Comparison of ENCODE assay signal across 8 cellular contexts in the genomic region with DNA sequence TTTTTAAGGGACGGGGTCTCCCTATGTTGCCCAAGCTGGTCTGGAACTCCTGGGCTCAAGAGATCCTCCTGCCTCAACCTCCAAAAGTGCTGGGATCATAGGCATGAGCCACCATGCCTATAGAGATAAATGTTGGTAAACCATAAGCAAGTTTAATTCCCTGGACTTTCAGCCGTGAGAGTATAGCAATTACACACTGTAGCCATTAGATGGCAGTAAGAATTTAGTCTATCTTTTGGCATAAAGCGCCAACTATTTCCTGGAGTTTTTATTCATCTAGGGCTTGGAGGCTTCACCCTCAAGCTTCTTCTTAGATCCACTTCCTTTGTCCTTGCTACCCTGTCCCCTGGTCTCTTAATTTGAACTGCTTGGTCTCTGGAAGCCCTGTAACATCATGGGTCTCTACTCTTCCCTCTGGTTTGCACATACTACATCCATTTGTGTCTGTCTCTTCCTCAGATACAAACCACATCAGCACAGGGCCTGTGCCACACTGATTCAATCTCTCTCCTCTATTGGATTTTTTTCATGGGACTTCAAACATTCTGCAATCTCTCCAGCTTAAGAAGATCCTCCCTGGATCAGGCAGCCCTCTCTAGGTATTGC. TPM values are rescaled to one million over a fixed set of nuclear protein-coding genes. Genes with fewer than 3 reads are reported as not detected.
DNase-seq lines count a peak whose midpoint lies in the region; ATAC-seq and TF ChIP-seq lines count a peak whose summit lies in the region.

No MANE protein-coding gene starts in this region.

- peak overlapping the region; percentile 96; the same call in 1 of the 2 replicates for H3K14ac ChIP-seq in IMR-90 (replicated peaks; ENCODE audit: low read depth, low read length)

- in situ Hi-C loops in IMR-90 (cut with MboI; ENCODE audit: low sequenced_read_pairs), result loop anchor here (5.0 to 25.0 kb wide), 3 partner anchors 99 to 331 kb away; no protein-coding TSS in a partner anchor

- H3K56ac ChIP-seq in IMR-90 (ENCODE audit: extremely low read depth, insufficient read depth, low read length), result peak overlapping the region; percentile 72

- H3K9me3 ChIP-seq in IMR-90 (ENCODE audit: control insufficient read depth, insufficient read depth, low read length) (no peaks in the 10 kb centered on the region), endodermal cell (ENCODE audit: control insufficient read depth, low read length) (no peaks in the 10 kb centered on the region), mucosa of rectum (ENCODE audit: control insufficient read depth in 2 of 2, low read length in 2 of 2) (no peaks in the 10 kb centered on the region)

- dilution Hi-C loops in IMR-90 (cut with HindIII; ENCODE audit: low sequenced_read_pairs, unreplicated experiment), result no loop called here

- H3K9ac ChIP-seq in IMR-90 (ENCODE audit: low read depth, low read length) (peak overlapping the region; percentile 81), endodermal cell (ENCODE audit: extremely low read depth, low read length, poor library complexity, severe bottlenecking) (no peak overlapping the region), mucosa of rectum (ENCODE audit: low read depth in 1 of 2, low read length in 2 of 2) (peak overlapping the region in 1 of 2 donors; percentile 35)

- peak overlapping the region; percentile 93 for H4K91ac ChIP-seq in IMR-90 (ENCODE audit: insufficient read depth, low read depth, low read length)

- no peaks in the 10 kb centered on the region for H3K36me3 Mint-ChIP-seq in activated naive CD8-positive, alpha-beta T cell treated with anti-CD3 and anti-CD28 coated beads, Interleukin-2, amount 50 U/mL, for 24 hours (ENCODE audit: low read depth)
- H3K36me3 Mint-ChIP-seq in activated naive CD8-positive, alpha-beta T cell treated with anti-CD3 and anti-CD28 coated beads for 36 hours, result no peaks in the 10 kb centered on the region
- H3K36me3 Mint-ChIP-seq in endodermal cell (ENCODE audit: low read depth), result peaks cover 26% of the 10 kb centered on the region
- no peaks in the 10 kb centered on the region for H3K36me3 Mint-ChIP-seq in T-helper 2 cell treated with Interferon-gamma antibody and Interleukin-4, amounts not matched to agents 5 μg/mL and 100 μg/mL, for 36 hours (ENCODE audit: low read depth)

- no peaks in the 10 kb centered on the region for H4K20me1 ChIP-seq in IMR-90 (ENCODE audit: insufficient read depth, low read length)

- H3K27ac ChIP-seq in IMR-90 (ENCODE audit: insufficient read depth, low read length) (peak overlapping the region; percentile 55; the same call in 1 of the 2 replicates), endodermal cell (ENCODE audit: low read depth, low read length) (no peak overlapping the region), mucosa of rectum (ENCODE audit: low read depth in 2 of 2, low read length in 2 of 2) (peak overlapping the region; percentile 61 to 75)

- no peaks in the 10 kb centered on the region for H3K27me3 Mint-ChIP-seq in activated naive CD8-positive, alpha-beta T cell treated with anti-CD3 and anti-CD28 coated beads, Interleukin-2, amount 50 U/mL, for 24 hours
- H3K27me3 Mint-ChIP-seq in activated naive CD8-positive, alpha-beta T cell treated with anti-CD3 and anti-CD28 coated beads for 36 hours, result peaks cover 3% of the 10 kb centered on the region
- no peaks in the 10 kb centered on the region for H3K27me3 Mint-ChIP-seq in endodermal cell (ENCODE audit: insufficient read depth)
- peaks cover 5% of the 10 kb centered on the region for H3K27me3 Mint-ChIP-seq in T-helper 2 cell treated with Interferon-gamma antibody and Interleukin-4, amounts not matched to agents 5 μg/mL and 100 μg/mL, for 36 hours (ENCODE audit: low read depth)

- peak overlapping the region; percentile 96 to 100 for H4K8ac ChIP-seq in IMR-90 (ENCODE audit: low read depth in 2 of 2, low read length in 2 of 2)

- H2BK5ac ChIP-seq in IMR-90 (ENCODE audit: low read depth, low read length, poor library complexity, severe bottlenecking), result peak overlapping the region; percentile 87

- no peaks in the 10 kb centered on the region for H3K79me1 ChIP-seq in IMR-90 (ENCODE audit: low read depth in 1 of 2, low read length in 2 of 2)

- H3K23ac ChIP-seq in IMR-90 (ENCODE audit: low read depth, low read length), result peak overlapping the region; percentile 87

- H3K4me1 Mint-ChIP-seq in activated naive CD8-positive, alpha-beta T cell treated with anti-CD3 and anti-CD28 coated beads, Interleukin-2, amount 50 U/mL, for 24 hours, result peaks cover 5% of the 10 kb centered on the region
- no peaks in the 10 kb centered on the region for H3K4me1 Mint-ChIP-seq in activated naive CD8-positive, alpha-beta T cell treated with anti-CD3 and anti-CD28 coated beads for 36 hours
- peaks cover 33% of the 10 kb centered on the region for H3K4me1 Mint-ChIP-seq in endodermal cell
- H3K4me1 Mint-ChIP-seq in T-helper 2 cell treated with Interferon-gamma antibody and Interleukin-4, amounts not matched to agents 5 μg/mL and 100 μg/mL, for 36 hours (ENCODE audit: low read depth), result peaks cover 3% of the 10 kb centered on the region

- peak; percentile 73 for TF ChIP-seq RAD21 in IMR-90 (IDR thresholded peaks at IDR 0.05; ENCODE audit: low read length)

- CTCF ChIA-PET in IMR-90 (lab: Yijun Ruan, JAX), result interaction anchor here (0.6 to 4.7 kb wide), 13 partner anchors 8 to 108 kb away, joined by 3 to 51 read pairs (median 4); a partner anchor contains a TSS

- H2BK20ac ChIP-seq in IMR-90 (ENCODE audit: low read depth, low read length), result peak overlapping the region; percentile 98

- intact Hi-C loops in IMR-90 (cut with micrococcal nuclease), result loop anchor here (1.0 to 10.0 kb wide), 4 partner anchors 74 to 318 kb away; a partner anchor contains a TSS

- H3K4me3 ChIP-seq in IMR-90 (ENCODE audit: insufficient read depth, low read depth, low read length) (no peak overlapping the region), endodermal cell (ENCODE audit: low read length) (no peak overlapping the region), mucosa of rectum (ENCODE audit: low read length in 2 of 2) (peak overlapping the region in 1 of 2 donors; percentile 16)

- TF ChIP-seq CTCF in IMR-90 (conservative IDR thresholded peaks at IDR 0.05; ENCODE audit: low read depth, low read length) (peak; percentile 77), endodermal cell (conservative IDR thresholded peaks at IDR 0.05) (peak; percentile 82)

- no peak overlapping the region; the same call in 1 of the 2 replicates for H3K4me2 ChIP-seq in IMR-90 (ENCODE audit: low read depth, low read length)

- H3K36me3 ChIP-seq in IMR-90 (ENCODE audit: control insufficient read depth, insufficient read depth, low read length), result no peaks in the 10 kb centered on the region
- peaks cover 29% of the 10 kb centered on the region for H3K36me3 ChIP-seq in endodermal cell (ENCODE audit: control insufficient read depth, insufficient read depth, low read length)
- H3K36me3 ChIP-seq in mucosa of rectum (ENCODE audit: control insufficient read depth in 2 of 2, insufficient read depth in 2 of 2, low read length in 2 of 2), result no peaks in the 10 kb centered on the region

- H2AK9ac ChIP-seq in IMR-90 (replicated peaks; ENCODE audit: low read depth, low read length, poor library complexity), result no peak overlapping the region

- peak overlapping the region; percentile 84; the same call in 2 of the 3 replicates for H2BK15ac ChIP-seq in IMR-90 (ENCODE audit: low read depth, low read length)

- peak overlapping the region; percentile 99 for H3K4ac ChIP-seq in IMR-90 (ENCODE audit: low read depth, low read length)

- H3K9me1 ChIP-seq in IMR-90 (ENCODE audit: insufficient read depth, low read length), result no peaks in the 10 kb centered on the region

- no peak for TF ChIP-seq POLR2A in IMR-90 (IDR thresholded peaks at IDR 0.05; ENCODE audit: low read depth, low read length)

- H2BK120ac ChIP-seq in IMR-90 (ENCODE audit: low read depth, low read length), result peak overlapping the region; percentile 99

- no peak for DNase-seq in activated naive CD8-positive, alpha-beta T cell treated with anti-CD3 and anti-CD28 coated beads, Interleukin-2, amount 50 U/mL, for 24 hours
- DNase-seq in activated naive CD8-positive, alpha-beta T cell treated with anti-CD3 and anti-CD28 coated beads for 36 hours, result no peak
- DNase-seq in IMR-90 (peak; percentile 74), RPMI8226 (peak; percentile 42), endodermal cell (no peak)
- no peak for DNase-seq in T-helper 2 cell treated with Interferon-gamma antibody and Interleukin-4, amounts not matched to agents 5 μg/mL and 100 μg/mL, for 36 hours (ENCODE audit: low spot score)

- peak overlapping the region; percentile 85 for H2AFZ ChIP-seq in IMR-90 (replicated peaks; ENCODE audit: low read length, poor library complexity)

- no peaks in the 10 kb centered on the region for H3K9me3 Mint-ChIP-seq in activated naive CD8-positive, alpha-beta T cell treated with anti-CD3 and anti-CD28 coated beads, Interleukin-2, amount 50 U/mL, for 24 hours
- H3K9me3 Mint-ChIP-seq in activated naive CD8-positive, alpha-beta T cell treated with anti-CD3 and anti-CD28 coated beads for 36 hours, result no peaks in the 10 kb centered on the region
- no peaks in the 10 kb centered on the region for H3K9me3 Mint-ChIP-seq in endodermal cell
- no peaks in the 10 kb centered on the region for H3K9me3 Mint-ChIP-seq in T-helper 2 cell treated with Interferon-gamma antibody and Interleukin-4, amounts not matched to agents 5 μg/mL and 100 μg/mL, for 36 hours

- H3K4me3 Mint-ChIP-seq in activated naive CD8-positive, alpha-beta T cell treated with anti-CD3 and anti-CD28 coated beads, Interleukin-2, amount 50 U/mL, for 24 hours, result no peak overlapping the region
- no peak overlapping the region for H3K4me3 Mint-ChIP-seq in activated naive CD8-positive, alpha-beta T cell treated with anti-CD3 and anti-CD28 coated beads for 36 hours
- no peak overlapping the region for H3K4me3 Mint-ChIP-seq in endodermal cell
- H3K4me3 Mint-ChIP-seq in T-helper 2 cell treated with Interferon-gamma antibody and Interleukin-4, amounts not matched to agents 5 μg/mL and 100 μg/mL, for 36 hours, result no peak overlapping the region

- POLR2A ChIA-PET in IMR-90 (lab: Charles Lee; ENCODE audit: unreplicated experiment), result interaction anchor here (1.7 kb wide), 1 partner anchor 94 kb away, joined by 5 read pairs; a partner anchor contains a TSS

- H3K27ac Mint-ChIP-seq in activated naive CD8-positive, alpha-beta T cell treated with anti-CD3 and anti-CD28 coated beads, Interleukin-2, amount 50 U/mL, for 24 hours, result no peak overlapping the region
- H3K27ac Mint-ChIP-seq in activated naive CD8-positive, alpha-beta T cell treated with anti-CD3 and anti-CD28 coated beads for 36 hours, result no peak overlapping the region
- H3K27ac Mint-ChIP-seq in endodermal cell, result peak overlapping the region; percentile 11
- no peak overlapping the region for H3K27ac Mint-ChIP-seq in T-helper 2 cell treated with Interferon-gamma antibody and Interleukin-4, amounts not matched to agents 5 μg/mL and 100 μg/mL, for 36 hours

- H3K27me3 ChIP-seq in IMR-90 (ENCODE audit: control insufficient read depth, insufficient read depth, low read length), result no peaks in the 10 kb centered on the region
- H3K27me3 ChIP-seq in endodermal cell (ENCODE audit: control insufficient read depth, insufficient read depth, low read length, poor library complexity, severe bottlenecking), result no peaks in the 10 kb centered on the region
- H3K27me3 ChIP-seq in mucosa of rectum (ENCODE audit: control insufficient read depth in 2 of 2, insufficient read depth in 2 of 2, low read length in 2 of 2), result peaks cover 0 to 3% of the 10 kb centered on the region in 2 donors

- no TSS peak for BruUV-seq in IMR-90 (replicated peaks; lab: Mats Ljungman, UMichigan)

- peak; percentile 28 for ATAC-seq in activated naive CD8-positive, alpha-beta T cell treated with anti-CD3 and anti-CD28 coated beads, Interleukin-2, amount 50 U/mL, for 24 hours
- peak; percentile 53 for ATAC-seq in GM21786 (IDR thresholded peaks at IDR 0.05; ENCODE audit: unreplicated experiment)
- ATAC-seq in IMR-90 (ENCODE audit: low read depth), result peak; percentile 89

- 0% methylated on average over 1 of the region's 3 CpGs; no CpG with 5 or more reads in 1 of the 2 experiments for WGBS in IMR-90 (ENCODE audit: extremely low coverage in 2 of 2, insufficient read length in 1 of 2), 2 experiments
- 38 to 39% methylated on average over 2 to 3 of the region's 3 CpGs for WGBS in endodermal cell (ENCODE audit: insufficient coverage in 1 of 2, insufficient read length in 1 of 2), 2 experiments

- peak overlapping the region; percentile 97; the same call in 1 of the 2 replicates for H3K18ac ChIP-seq in IMR-90 (ENCODE audit: low read depth, low read length)

- peaks cover 9% of the 10 kb centered on the region for H3K4me1 ChIP-seq in IMR-90 (ENCODE audit: control insufficient read depth, insufficient read depth, low read length)
- no peaks in the 10 kb centered on the region for H3K4me1 ChIP-seq in endodermal cell (ENCODE audit: control insufficient read depth, insufficient read depth, low read length)
- peaks cover 9 to 13% of the 10 kb centered on the region in 2 donors for H3K4me1 ChIP-seq in mucosa of rectum (ENCODE audit: control insufficient read depth in 2 of 2, insufficient read depth in 2 of 2, low read length in 2 of 2)

- no peak overlapping the region; the same call in 1 of the 2 replicates for H2AK5ac ChIP-seq in IMR-90 (ENCODE audit: low read depth, low read length)

- H4K5ac ChIP-seq in IMR-90 (ENCODE audit: low read depth, low read length), result peak overlapping the region; percentile 100

RNA-seq across cellular contexts. Expression of a gene that starts 38.2 kb away (rescaled TPM):
- total RNA-seq in activated naive CD8-positive, alpha-beta T cell treated with anti-CD3 and anti-CD28 coated beads for 36 hours, result not detected
- total RNA-seq in IMR-90 (2012; rRNA removed) (not detected in 2 replicates), endodermal cell (not detected)
- 0.14 and 0.19 TPM in 2 replicates for polyA plus RNA-seq in IMR-90 (2012; rRNA removed)
- polyA plus RNA-seq in IMR-90 (2012; cell fraction: cytosol; rRNA removed), result 0.03 TPM in 1 of 2 replicates, not detected in the other
- polyA plus RNA-seq in IMR-90 (2012; cell fraction: nucleus; rRNA removed; ENCODE audit: low replicate concordance), result 0.09 and 1.0 TPM in 2 replicates
- not detected for polyA plus RNA-seq in endodermal cell (2013, experiment 1 of 2)
- polyA plus RNA-seq in endodermal cell (2013, experiment 2 of 2), result not detected

RNA-seq across cellular contexts. Expression of a gene that starts 48.7 kb away (rescaled TPM):
- not detected for total RNA-seq in activated naive CD8-positive, alpha-beta T cell treated with anti-CD3 and anti-CD28 coated beads for 36 hours
- under 0.01 TPM in 1 of 2 replicates, not detected in the other for total RNA-seq in IMR-90 (2012; rRNA removed)
- polyA plus RNA-seq in IMR-90 (2012; rRNA removed), result 0.03 and 0.13 TPM in 2 replicates
- not detected in 2 replicates for polyA plus RNA-seq in IMR-90 (2012; cell fraction: cytosol; rRNA removed)
- polyA plus RNA-seq in IMR-90 (2012; cell fraction: nucleus; rRNA removed; ENCODE audit: low replicate concordance), result 0.12 and 1.1 TPM in 2 replicates
- not detected for total RNA-seq in endodermal cell
- not detected for polyA plus RNA-seq in endodermal cell (2013, experiment 1 of 2)
- polyA plus RNA-seq in endodermal cell (2013, experiment 2 of 2), result not detected

Comparison
In these comparisons a context has a peak if more than half of its experiments do, and no peak if none do; other contexts are left out.
1. ATAC-seq: peak in every context shown above with its lines; median percentile 89 in IMR-90; 53 in GM21786; 28 in activated naive CD8-positive, alpha-beta T cell treated with anti-CD3 and anti-CD28 coated beads, Interleukin-2, amount 50 U/mL, for 24 hours.
2. DNase-seq: peak in IMR-90 (single experiment) and RPMI8226 (single experiment); none in activated naive CD8-positive, alpha-beta T cell treated with anti-CD3 and anti-CD28 coated beads, Interleukin-2, amount 50 U/mL, for 24 hours (single experiment), activated naive CD8-positive, alpha-beta T cell treated with anti-CD3 and anti-CD28 coated beads for 36 hours (single experiment), endodermal cell (single experiment) and T-helper 2 cell treated with Interferon-gamma antibody and Interleukin-4, amounts not matched to agents 5 μg/mL and 100 μg/mL, for 36 hours (single experiment).